Comparison of ENCODE assay signal across 34 cellular contexts in genomic region chr18:26459884-26460283, GRCh38.
"Had no signal": no experiment of that assay in that cellular context is flagged by ENCODE, and none has a peak within 500 bp of the region (broad histone marks: within the 10 kb centered on the region; RNA-seq: fewer than 3 reads in every experiment).

No MANE protein-coding gene starts in this region.

- H3K4me3 Mint-ChIP-seq: activated CD4-positive, alpha-beta memory T cell treated with anti-CD3 and anti-CD28 coated beads for 36 hours; activated CD4-positive, alpha-beta T cell treated with anti-CD3 and anti-CD28 coated beads, Interleukin-2, amount 10 ng/mL, durations not matched to agents 24 days and 14 days; activated naive CD4-positive, alpha-beta T cell treated with anti-CD3 and anti-CD28 coated beads, Interleukin-2, amount 50 U/mL, for 24 hours; activated naive CD8-positive, alpha-beta T cell treated with anti-CD3 and anti-CD28 coated beads, Interleukin-2, amount 50 U/mL, for 24 hours; activated T-cell treated with anti-CD3 and anti-CD28 coated beads, Interleukin-2, amount 50 U/mL, for 24 hours; activated T-helper 17 cell treated with anti-CD3 and anti-CD28 coated beads, Interleukin-2, amount 50 U/mL, for 72 hours; central memory CD8-positive, alpha-beta T cell; dendritic cell treated with granulocyte-macrophage colony-stimulating factor and Interleukin-4, amounts not matched to agents 40 ng/mL and 50 ng/mL, for 4 days; memory B cell; naive thymus-derived CD8-positive, alpha-beta T cell; neural crest cell; stimulated activated naive B cell treated with anti-CD40 and anti-IgM and Interleukin-4, amounts not matched to agents 10 μg/mL and 1 μg/mL and 100 μg/mL, for 72 hours; T-helper 17 cell had no signal

- H3K4me1 ChIP-seq: prostate gland, sigmoid colon, tibial nerve had no signal

- H3K36me3 ChIP-seq: pancreas, prostate gland, WERI-Rb-1 had no signal

- H3K9me3 Mint-ChIP-seq: activated CD4-positive, alpha-beta memory T cell treated with anti-CD3 and anti-CD28 coated beads for 36 hours; activated CD4-positive, alpha-beta T cell treated with anti-CD3 and anti-CD28 coated beads, Interleukin-2, amount 10 ng/mL, durations not matched to agents 24 days and 14 days; activated naive CD4-positive, alpha-beta T cell treated with anti-CD3 and anti-CD28 coated beads, Interleukin-2, amount 50 U/mL, for 24 hours; activated naive CD8-positive, alpha-beta T cell treated with anti-CD3 and anti-CD28 coated beads, Interleukin-2, amount 50 U/mL, for 24 hours; activated T-cell treated with anti-CD3 and anti-CD28 coated beads, Interleukin-2, amount 50 U/mL, for 24 hours; activated T-helper 17 cell treated with anti-CD3 and anti-CD28 coated beads, Interleukin-2, amount 50 U/mL, for 72 hours; central memory CD8-positive, alpha-beta T cell; dendritic cell treated with granulocyte-macrophage colony-stimulating factor and Interleukin-4, amounts not matched to agents 40 ng/mL and 50 ng/mL, for 4 days; memory B cell; naive thymus-derived CD8-positive, alpha-beta T cell; neural crest cell; stimulated activated naive B cell treated with anti-CD40 and anti-IgM and Interleukin-4, amounts not matched to agents 10 μg/mL and 1 μg/mL and 100 μg/mL, for 72 hours had no signal

- DNase-seq: activated CD4-positive, alpha-beta memory T cell treated with anti-CD3 and anti-CD28 coated beads for 36 hours; activated CD4-positive, alpha-beta T cell treated with anti-CD3 and anti-CD28 coated beads, Interleukin-2, amount 10 ng/mL, durations not matched to agents 24 days and 14 days; activated CD8-positive, alpha-beta memory T cell treated with anti-CD3 and anti-CD28 coated beads, Interleukin-2, amount 50 U/mL, for 48 hours; activated gamma-delta T cell treated with Interleukin-2 at 50 U/mL for 16 hours; activated naive CD8-positive, alpha-beta T cell treated with anti-CD3 and anti-CD28 coated beads, Interleukin-2, amount 50 U/mL, for 24 hours; activated T-cell treated with anti-CD3 and anti-CD28 coated beads, Interleukin-2, amount 50 U/mL, for 24 hours; amygdala; effector CD4-positive, alpha-beta T cell; esophagus squamous epithelium; glutamatergic neuron; islet precursor cell; naive thymus-derived CD8-positive, alpha-beta T cell; nucleus accumbens; retina; sigmoid colon; small intestine; stimulated activated CD4-positive, alpha-beta T cell treated with anti-CD3 and anti-CD28 coated beads, Interleukin-1b, Interleukin-23, amount 100 ng/mL, for 48 hours; stimulated activated naive B cell treated with anti-CD40 and anti-IgM and Interleukin-4, amounts not matched to agents 10 μg/mL and 1 μg/mL and 100 μg/mL, for 72 hours; T-helper 17 cell; T1000; WERI-Rb-1 had no signal

- H3K9me3 ChIP-seq: esophagus squamous epithelium, pancreas, prostate gland, sigmoid colon, tibial nerve had no signal

- H3K4me2 ChIP-seq: hepatocyte had no signal

- H3K27ac ChIP-seq: hepatocyte, prostate gland, sigmoid colon, tibial nerve, WERI-Rb-1 had no signal

- ATAC-seq: activated CD4-positive, CD25-positive, alpha-beta regulatory T cell treated with anti-CD3 and anti-CD28 coated beads, Interleukin-2, amount 50 U/mL, for 24 hours; activated naive CD8-positive, alpha-beta T cell treated with anti-CD3 and anti-CD28 coated beads, Interleukin-2, amount 50 U/mL, for 24 hours; activated T-helper 17 cell treated with anti-CD3 and anti-CD28 coated beads, Interleukin-2, amount 50 U/mL, for 72 hours; naive thymus-derived CD8-positive, alpha-beta T cell; stimulated activated naive B cell treated with anti-CD40 and anti-IgM and Interleukin-4, amounts not matched to agents 10 μg/mL and 1 μg/mL and 100 μg/mL, for 72 hours; T-helper 17 cell had no signal

- H3K4me1 Mint-ChIP-seq: activated naive CD4-positive, alpha-beta T cell treated with anti-CD3 and anti-CD28 coated beads, Interleukin-2, amount 50 U/mL, for 24 hours; central memory CD8-positive, alpha-beta T cell; memory B cell had no signal

- H3K4me3 ChIP-seq: esophagus squamous epithelium, hepatocyte, pancreas, prostate gland, sigmoid colon, tibial nerve had no signal

- FAIRE-seq: bronchial epithelial cell, frontal cortex, pancreas, small intestine had no signal

- H3K27me3 Mint-ChIP-seq: activated CD4-positive, alpha-beta memory T cell treated with anti-CD3 and anti-CD28 coated beads for 36 hours; activated CD4-positive, alpha-beta T cell treated with anti-CD3 and anti-CD28 coated beads, Interleukin-2, amount 10 ng/mL, durations not matched to agents 24 days and 14 days; activated naive CD4-positive, alpha-beta T cell treated with anti-CD3 and anti-CD28 coated beads, Interleukin-2, amount 50 U/mL, for 24 hours; activated naive CD8-positive, alpha-beta T cell treated with anti-CD3 and anti-CD28 coated beads, Interleukin-2, amount 50 U/mL, for 24 hours; activated T-cell treated with anti-CD3 and anti-CD28 coated beads, Interleukin-2, amount 50 U/mL, for 24 hours; activated T-helper 17 cell treated with anti-CD3 and anti-CD28 coated beads, Interleukin-2, amount 50 U/mL, for 72 hours; central memory CD8-positive, alpha-beta T cell; dendritic cell treated with granulocyte-macrophage colony-stimulating factor and Interleukin-4, amounts not matched to agents 40 ng/mL and 50 ng/mL, for 4 days; memory B cell; naive thymus-derived CD8-positive, alpha-beta T cell; stimulated activated naive B cell treated with anti-CD40 and anti-IgM and Interleukin-4, amounts not matched to agents 10 μg/mL and 1 μg/mL and 100 μg/mL, for 72 hours; T-helper 17 cell had no signal

- H2AFZ ChIP-seq: hepatocyte had no signal

- H3K27me3 ChIP-seq: esophagus squamous epithelium, hepatocyte, pancreas, sigmoid colon, tibial nerve had no signal

- H3K27ac Mint-ChIP-seq: activated CD4-positive, alpha-beta memory T cell treated with anti-CD3 and anti-CD28 coated beads for 36 hours; activated CD4-positive, alpha-beta T cell treated with anti-CD3 and anti-CD28 coated beads, Interleukin-2, amount 10 ng/mL, durations not matched to agents 24 days and 14 days; activated naive CD4-positive, alpha-beta T cell treated with anti-CD3 and anti-CD28 coated beads, Interleukin-2, amount 50 U/mL, for 24 hours; activated naive CD8-positive, alpha-beta T cell treated with anti-CD3 and anti-CD28 coated beads, Interleukin-2, amount 50 U/mL, for 24 hours; activated T-cell treated with anti-CD3 and anti-CD28 coated beads, Interleukin-2, amount 50 U/mL, for 24 hours; activated T-helper 17 cell treated with anti-CD3 and anti-CD28 coated beads, Interleukin-2, amount 50 U/mL, for 72 hours; memory B cell; naive thymus-derived CD8-positive, alpha-beta T cell; stimulated activated naive B cell treated with anti-CD40 and anti-IgM and Interleukin-4, amounts not matched to agents 10 μg/mL and 1 μg/mL and 100 μg/mL, for 72 hours had no signal

- H3K79me2 ChIP-seq: hepatocyte had no signal
